In genomic region chr5:170278611-170279500, GRCh38 we compare ENCODE assay signal across 8 cellular contexts. TPM values are rescaled to one million over a fixed set of nuclear protein-coding genes. Genes with fewer than 3 reads are reported as not detected.
DNase-seq lines count a peak whose midpoint lies in the region; ATAC-seq and TF ChIP-seq lines count a peak whose summit lies in the region.

No MANE protein-coding gene starts in this region.

- peaks cover 65% of the 10 kb centered on the region for H3K36me3 Mint-ChIP-seq in activated naive CD8-positive, alpha-beta T cell treated with anti-CD3 and anti-CD28 coated beads, Interleukin-2, amount 10 ng/mL, durations not matched to agents 7 days and 5 days
- H3K36me3 Mint-ChIP-seq in type B pancreatic cell = no peaks in the 10 kb centered on the region

- H3K4me1 ChIP-seq in sigmoid colon = peaks cover 0 to 27% (median 26%) of the 10 kb centered on the region in 4 donors

- TF ChIP-seq CTCF in sigmoid colon (IDR thresholded peaks at IDR 0.05) (no peak), WERI-Rb-1 (IDR thresholded peaks at IDR 0.05; ENCODE audit: low read depth, low read length) (no peak), type B pancreatic cell (conservative IDR thresholded peaks at IDR 0.05) (no peak)

- 38 to 50% methylated on average over 9 of the region's 9 CpGs for WGBS in sigmoid colon, 2 donors

- no peak for TF ChIP-seq POLR2A in sigmoid colon (IDR thresholded peaks at IDR 0.05)

- H3K4me1 Mint-ChIP-seq in activated naive CD8-positive, alpha-beta T cell treated with anti-CD3 and anti-CD28 coated beads, Interleukin-2, amount 10 ng/mL, durations not matched to agents 7 days and 5 days = peaks cover 86% of the 10 kb centered on the region
- no peaks in the 10 kb centered on the region for H3K4me1 Mint-ChIP-seq in type B pancreatic cell (ENCODE audit: unreplicated experiment)

- H3K4me3 ChIP-seq in sigmoid colon (no peak overlapping the region), WERI-Rb-1 (ENCODE audit: low read depth, low read length) (no peak overlapping the region)

- peak; percentile 86 for ATAC-seq in GM19043 (IDR thresholded peaks at IDR 0.05; ENCODE audit: low read depth, unreplicated experiment)
- peak; percentile 87 for ATAC-seq in HG03103 (IDR thresholded peaks at IDR 0.05; ENCODE audit: low read depth, unreplicated experiment)
- ATAC-seq in activated naive CD8-positive, alpha-beta T cell treated with anti-CD3 and anti-CD28 coated beads, Interleukin-2, amount 10 ng/mL, durations not matched to agents 7 days and 5 days (ENCODE audit: low read depth) = peak; percentile 76

- POLR2A ChIA-PET in activated naive CD8-positive, alpha-beta T cell treated with anti-CD3 and anti-CD28 coated beads, Interleukin-2, amount 10 ng/mL, durations not matched to agents 7 days and 5 days (lab: Charles Lee) = interaction anchor here (0.6 to 30.6 kb wide), 14 partner anchors 4 to 1896 kb away, joined by 3 to 1094 read pairs (median 8); partner anchors contain the start of gene LCP2

- H3K27ac Mint-ChIP-seq in activated naive CD8-positive, alpha-beta T cell treated with anti-CD3 and anti-CD28 coated beads, Interleukin-2, amount 10 ng/mL, durations not matched to agents 7 days and 5 days = peak overlapping the region; percentile 88
- H3K27ac Mint-ChIP-seq in type B pancreatic cell = no peak overlapping the region

- peak; percentile 50 to 99 (median 82) for DNase-seq in T-helper 2 cell
- peak; percentile 87 for DNase-seq in activated naive CD8-positive, alpha-beta T cell treated with anti-CD3 and anti-CD28 coated beads, Interleukin-2, amount 10 ng/mL, durations not matched to agents 7 days and 5 days
- peak; percentile 69 for DNase-seq in sigmoid colon
- no peak for DNase-seq in WERI-Rb-1
- DNase-seq in NCI-H1092 (lab: John Stamatoyannopoulos, UW) = no peak
- no peak for DNase-seq in type B pancreatic cell (ENCODE audit: extremely low spot score, unreplicated experiment)

- H3K36me3 ChIP-seq in sigmoid colon (no peaks in the 10 kb centered on the region), WERI-Rb-1 (no peaks in the 10 kb centered on the region)

- H3K9me3 Mint-ChIP-seq in activated naive CD8-positive, alpha-beta T cell treated with anti-CD3 and anti-CD28 coated beads, Interleukin-2, amount 10 ng/mL, durations not matched to agents 7 days and 5 days = no peaks in the 10 kb centered on the region
- peaks cover 6% of the 10 kb centered on the region for H3K9me3 Mint-ChIP-seq in type B pancreatic cell

- peak overlapping the region; percentile 69 for H3K4me3 Mint-ChIP-seq in activated naive CD8-positive, alpha-beta T cell treated with anti-CD3 and anti-CD28 coated beads, Interleukin-2, amount 10 ng/mL, durations not matched to agents 7 days and 5 days
- no peak overlapping the region for H3K4me3 Mint-ChIP-seq in type B pancreatic cell

- intact Hi-C loops in sigmoid colon (cut with DNase I) = no loop called here

- H3K27me3 Mint-ChIP-seq in activated naive CD8-positive, alpha-beta T cell treated with anti-CD3 and anti-CD28 coated beads, Interleukin-2, amount 10 ng/mL, durations not matched to agents 7 days and 5 days = no peaks in the 10 kb centered on the region
- H3K27me3 Mint-ChIP-seq in type B pancreatic cell = peaks cover 29% of the 10 kb centered on the region

- H3K27ac ChIP-seq in sigmoid colon (peak overlapping the region in 3 of 4 donors; percentile 64 to 73 (median 67)), WERI-Rb-1 (no peak overlapping the region)

- no peaks in the 10 kb centered on the region for H3K27me3 ChIP-seq in sigmoid colon
- H3K27me3 ChIP-seq in WERI-Rb-1 (ENCODE audit: insufficient read depth, low read depth, severe bottlenecking) = peaks cover 60% of the 10 kb centered on the region

- no peaks in the 10 kb centered on the region for H3K9me3 ChIP-seq in sigmoid colon
- H3K9me3 ChIP-seq in WERI-Rb-1 (ENCODE audit: severe bottlenecking) = no peaks in the 10 kb centered on the region

- TF ChIP-seq EP300 in sigmoid colon (IDR thresholded peaks at IDR 0.05) = no peak

RNA-seq across cellular contexts. Expression of gene LCP2, which starts 18.7 kb away (rescaled TPM):
- 100 to 1,000 TPM; 444 to 452 TPM for total RNA-seq in activated naive CD8-positive, alpha-beta T cell treated with anti-CD3 and anti-CD28 coated beads, Interleukin-2, amount 10 ng/mL, durations not matched to agents 7 days and 5 days
- total RNA-seq in sigmoid colon (10 to 100 TPM; 10.2 to 17.2 (median 13.6) TPM), type B pancreatic cell (ENCODE audit: low replicate concordance) (not detected in 2 replicates)
- polyA plus RNA-seq in sigmoid colon = 10 to 100 TPM in 1 of 3 donors, 1 to 10 TPM in 2; 5.4 to 22.3 (median 8.6) TPM

RNA-seq across cellular contexts. Expression of gene C5orf58, which starts 46.1 kb away (rescaled TPM):
- not detected for total RNA-seq in activated naive CD8-positive, alpha-beta T cell treated with anti-CD3 and anti-CD28 coated beads, Interleukin-2, amount 10 ng/mL, durations not matched to agents 7 days and 5 days
- total RNA-seq in sigmoid colon (not detected), type B pancreatic cell (ENCODE audit: low replicate concordance) (not detected in 2 replicates)
- not detected for polyA plus RNA-seq in sigmoid colon

Comparison
In these comparisons a context has a peak if more than half of its experiments do, and no peak if none do; other contexts are left out.
1. DNase-seq: peak in T-helper 2 cell (5 of 5), activated naive CD8-positive, alpha-beta T cell treated with anti-CD3 and anti-CD28 coated beads, Interleukin-2, amount 10 ng/mL, durations not matched to agents 7 days and 5 days (single experiment) and sigmoid colon (single experiment); none in WERI-Rb-1 (single experiment), NCI-H1092 (single experiment) and type B pancreatic cell (single experiment).
2. RNA of gene LCP2, which starts 18.7 kb away (total RNA-seq): 444 to 452 TPM in activated naive CD8-positive, alpha-beta T cell treated with anti-CD3 and anti-CD28 coated beads, Interleukin-2, amount 10 ng/mL, durations not matched to agents 7 days and 5 days; 10.2 to 17.2 TPM in sigmoid colon and not detected in type B pancreatic cell; every median in the first group is over 10 times any median in the second.
3. Peak in every context shown above with its lines, with median percentiles within 50 percentile points of each other: ATAC-seq.